Comparison of ENCODE assay signal across 1 cellular context in the genomic region with DNA sequence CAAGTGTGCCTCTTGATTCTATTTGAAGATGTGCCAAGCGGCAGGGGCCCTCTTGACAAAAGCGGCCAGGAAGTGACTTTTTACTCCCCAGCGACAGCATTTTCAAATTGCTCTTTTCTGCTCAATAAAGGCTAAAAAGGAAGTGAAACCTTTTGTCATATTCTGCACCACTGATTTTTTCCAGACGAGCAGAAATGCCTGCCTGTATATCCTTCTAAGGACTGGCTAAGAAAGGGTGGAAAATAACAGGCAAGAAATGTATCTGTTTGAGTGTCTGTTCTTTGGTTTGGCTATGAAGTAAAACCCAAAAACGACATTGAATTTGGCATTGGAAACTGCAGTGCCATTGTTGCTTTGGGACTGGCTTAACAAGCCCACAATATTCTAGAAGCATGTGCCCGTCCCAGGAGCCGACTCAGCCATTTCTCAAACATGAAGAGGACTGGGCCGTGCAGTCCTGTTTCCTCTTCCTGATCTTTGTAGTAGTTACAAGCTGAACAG.
A peak's percentile ranks its signal among the peaks of the same experiment; 100 is the strongest.
TF ChIP-seq lines count a peak whose summit lies in the region.

No MANE protein-coding gene starts in this region.

TF ChIP-seq in A549, 52 proteins besides CTCF, POLR2A, EP300 and RAD21 (continued from another document):
- TF ChIP-seq MAFK (IDR thresholded peaks at IDR 0.05; ENCODE audit: partially characterized antibody) (peak; percentile 10), RARB (CRISPR knock-in tag; IDR thresholded peaks at IDR 0.05) (no peak)
